Comparison of ENCODE assay signal across 15 cellular contexts in the genomic region with DNA sequence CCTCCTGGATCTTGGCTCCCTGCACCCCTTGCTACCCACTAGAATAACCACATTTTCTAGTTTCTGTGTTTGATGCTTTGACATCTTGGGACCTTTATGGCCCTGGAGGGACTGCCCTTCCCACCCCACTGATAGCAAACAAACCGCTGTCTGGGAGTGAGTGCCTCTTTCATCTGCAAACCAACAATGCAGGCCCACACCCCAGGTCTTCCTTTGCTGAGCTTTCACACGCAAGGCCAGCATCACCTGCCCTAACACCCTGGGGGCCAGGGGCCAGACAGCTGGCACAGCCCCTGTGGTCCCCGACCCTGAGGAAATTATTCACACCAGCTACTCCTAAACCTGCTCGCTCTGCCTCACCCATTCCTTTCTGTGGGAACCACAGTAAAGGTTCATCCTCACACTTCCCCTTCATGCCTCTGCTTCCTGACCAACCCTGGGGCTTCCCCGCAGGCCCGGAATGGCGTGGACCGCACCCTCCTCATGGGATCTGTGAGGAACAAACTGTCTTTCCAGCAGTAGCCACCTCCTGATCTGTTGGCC. TPM values are rescaled to one million over a fixed set of nuclear protein-coding genes. Genes with fewer than 3 reads are reported as not detected.
DNase-seq lines count a peak whose midpoint lies in the region; ATAC-seq, FAIRE-seq and TF ChIP-seq lines count a peak whose summit lies in the region.
"Had no signal": no experiment of that assay in that cellular context is flagged by ENCODE, and none has a peak within 500 bp of the region (broad histone marks: within the 10 kb centered on the region; RNA-seq: fewer than 3 reads in every experiment).

No MANE protein-coding gene starts in this region.

- no peaks in the 10 kb centered on the region for H3K9me3 ChIP-seq in HEK293 (ENCODE audit: control insufficient read depth, insufficient read depth, low read depth, low read length)
- H3K9me3 ChIP-seq in pancreas = no peaks in the 10 kb centered on the region
- H3K9me3 ChIP-seq in prostate gland = no peaks in the 10 kb centered on the region
- H3K9me3 ChIP-seq in Karpas-422 (ENCODE audit: low read length) = no peaks in the 10 kb centered on the region

- H4K20me1 ChIP-seq in Karpas-422 (ENCODE audit: insufficient read depth, low read depth, low read length) = no peaks in the 10 kb centered on the region; the same call in 1 of the 2 replicates

- peaks cover 8% of the 10 kb centered on the region for H3K27me3 Mint-ChIP-seq in endothelial cell (ENCODE audit: unreplicated experiment)

- H3K4me3 Mint-ChIP-seq in endothelial cell (ENCODE audit: unreplicated experiment) = peak overlapping the region; percentile 62

- H3K9me3 Mint-ChIP-seq in endothelial cell (ENCODE audit: unreplicated experiment) = no peaks in the 10 kb centered on the region

- WGBS in pancreas, 2 donors = 76 to 83% methylated on average over 8 of the region's 8 CpGs
- 90% methylated on average over 8 of the region's 8 CpGs for WGBS in prostate gland

- H3K9me2 ChIP-seq in Karpas-422 (replicated peaks; ENCODE audit: insufficient read depth, low read length) = no peaks in the 10 kb centered on the region

- no peak overlapping the region for H3K27ac Mint-ChIP-seq in endothelial cell (ENCODE audit: unreplicated experiment)

- peak in 3 of 4 donors; percentile 26 to 50 (median 45) for ATAC-seq in pancreas
- ATAC-seq in GM21390 (IDR thresholded peaks at IDR 0.05; ENCODE audit: unreplicated experiment) = no peak

- no peak overlapping the region for H3K4me2 ChIP-seq in Karpas-422 (ENCODE audit: low read depth, low read length, poor library complexity, severe bottlenecking)

- peaks cover 5% of the 10 kb centered on the region for H3K4me1 Mint-ChIP-seq in endothelial cell (ENCODE audit: unreplicated experiment)

- H3K27ac ChIP-seq in HEK293 (ENCODE audit: extremely low read depth, low read depth, low read length) (no peak overlapping the region), pancreas (no peak overlapping the region), prostate gland (no peak overlapping the region), Karpas-422 (ENCODE audit: low read length) (no peak overlapping the region)

- H3K36me3 ChIP-seq in HEK293 (ENCODE audit: control insufficient read depth in 2 of 2, insufficient read depth in 1 of 2, low read length in 2 of 2) (no peaks in the 10 kb centered on the region), pancreas (no peaks in the 10 kb centered on the region), prostate gland (no peaks in the 10 kb centered on the region), Karpas-422 (ENCODE audit: insufficient read depth, low read length) (no peaks in the 10 kb centered on the region)

- no peaks in the 10 kb centered on the region for H3K79me2 ChIP-seq in Karpas-422 (ENCODE audit: low read length)

- H3K9ac ChIP-seq in Karpas-422 (ENCODE audit: low read length) = no peak overlapping the region

- intact Hi-C loops in pancreas (cut with DNase I) (no loop called here), prostate gland (cut with DNase I) (loop anchor here (5.0 kb wide), 1 partner anchor 91 kb away; no protein-coding TSS in a partner anchor)

- CTCF ChIA-PET in HEK293 (lab: Yijun Ruan, JAX) = interaction anchor here (1.0 kb wide), 1 partner anchor 132 kb away, joined by 5 read pairs; a partner anchor contains a TSS

- no peak for TF ChIP-seq POLR2A in prostate gland (IDR thresholded peaks at IDR 0.05)

- no peaks in the 10 kb centered on the region for H3K36me3 Mint-ChIP-seq in endothelial cell (ENCODE audit: low read depth, unreplicated experiment)

- H3K4me3 ChIP-seq in GM12865 (ENCODE audit: low read depth, low read length) = no peak overlapping the region
- H3K4me3 ChIP-seq in HEK293 (ENCODE audit: low read depth, low read length) = no peak overlapping the region
- H3K4me3 ChIP-seq in pancreas = no peak overlapping the region
- H3K4me3 ChIP-seq in prostate gland = no peak overlapping the region
- no peak overlapping the region for H3K4me3 ChIP-seq in Karpas-422 (ENCODE audit: low read length)

- FAIRE-seq in pancreas (lab: Jason Lieb, UNC) = no peak

- TF ChIP-seq CTCF in GM12865 (IDR thresholded peaks at IDR 0.05; ENCODE audit: insufficient read depth, low read depth, low read length, missing control alignments) = no peak
- TF ChIP-seq CTCF in HEK293 (tag by site-specific recombination; IDR thresholded peaks at IDR 0.05) = no peak
- no peak for TF ChIP-seq CTCF in endothelial cell (IDR thresholded peaks at IDR 0.05; ENCODE audit: unreplicated experiment)
- TF ChIP-seq CTCF in pancreas (IDR thresholded peaks at IDR 0.05) = no peak
- no peak for TF ChIP-seq CTCF in prostate gland (IDR thresholded peaks at IDR 0.05)

- no peak overlapping the region for H2AFZ ChIP-seq in Karpas-422 (ENCODE audit: low read length)

- POLR2A ChIA-PET in HEK293 (lab: Yijun Ruan, JAX) = no interaction called here

- H3K27me3 ChIP-seq in pancreas (no peaks in the 10 kb centered on the region), prostate gland (replicated peaks; ENCODE audit: insufficient read depth) (no peaks in the 10 kb centered on the region), Karpas-422 (ENCODE audit: low read length) (no peaks in the 10 kb centered on the region)

- DNase-seq in GM12865 (ENCODE audit: low read depth) = peak; percentile 78
- DNase-seq in endothelial cell (ENCODE audit: low spot score) = no peak
- DNase-seq in pancreas = no peak
- DNase-seq in ureter (ENCODE audit: low spot score) = no peak
- no peak for DNase-seq in prostate gland (ENCODE audit: low spot score)
- DNase-seq in Karpas-422 = no peak
- DNase-seq: activated gamma-delta T cell; hippocampal formation; stimulated activated CD4-positive, alpha-beta T cell treated with anti-CD3 and anti-CD28 coated beads, Interleukin-4, amount 100 ng/mL, for 4 hours; stimulated activated naive CD8-positive, alpha-beta T cell treated with anti-CD3 and anti-CD28 coated beads, Interleukin-15, Interleukin-2, amounts not matched to agents 100 U/mL and 50 U/mL, for 24 hours; T-helper 2 cell had no signal

- H3K4me1 ChIP-seq in HEK293 (ENCODE audit: control insufficient read depth, insufficient read depth, low read length) (no peaks in the 10 kb centered on the region), pancreas (no peaks in the 10 kb centered on the region), prostate gland (replicated peaks) (no peaks in the 10 kb centered on the region), Karpas-422 (ENCODE audit: low read length) (peaks cover 21% of the 10 kb centered on the region)

TF ChIP-seq in HEK293, 187 proteins besides CTCF, POLR2A, EP300 and RAD21:
- TF ChIP-seq, protein P1, sequence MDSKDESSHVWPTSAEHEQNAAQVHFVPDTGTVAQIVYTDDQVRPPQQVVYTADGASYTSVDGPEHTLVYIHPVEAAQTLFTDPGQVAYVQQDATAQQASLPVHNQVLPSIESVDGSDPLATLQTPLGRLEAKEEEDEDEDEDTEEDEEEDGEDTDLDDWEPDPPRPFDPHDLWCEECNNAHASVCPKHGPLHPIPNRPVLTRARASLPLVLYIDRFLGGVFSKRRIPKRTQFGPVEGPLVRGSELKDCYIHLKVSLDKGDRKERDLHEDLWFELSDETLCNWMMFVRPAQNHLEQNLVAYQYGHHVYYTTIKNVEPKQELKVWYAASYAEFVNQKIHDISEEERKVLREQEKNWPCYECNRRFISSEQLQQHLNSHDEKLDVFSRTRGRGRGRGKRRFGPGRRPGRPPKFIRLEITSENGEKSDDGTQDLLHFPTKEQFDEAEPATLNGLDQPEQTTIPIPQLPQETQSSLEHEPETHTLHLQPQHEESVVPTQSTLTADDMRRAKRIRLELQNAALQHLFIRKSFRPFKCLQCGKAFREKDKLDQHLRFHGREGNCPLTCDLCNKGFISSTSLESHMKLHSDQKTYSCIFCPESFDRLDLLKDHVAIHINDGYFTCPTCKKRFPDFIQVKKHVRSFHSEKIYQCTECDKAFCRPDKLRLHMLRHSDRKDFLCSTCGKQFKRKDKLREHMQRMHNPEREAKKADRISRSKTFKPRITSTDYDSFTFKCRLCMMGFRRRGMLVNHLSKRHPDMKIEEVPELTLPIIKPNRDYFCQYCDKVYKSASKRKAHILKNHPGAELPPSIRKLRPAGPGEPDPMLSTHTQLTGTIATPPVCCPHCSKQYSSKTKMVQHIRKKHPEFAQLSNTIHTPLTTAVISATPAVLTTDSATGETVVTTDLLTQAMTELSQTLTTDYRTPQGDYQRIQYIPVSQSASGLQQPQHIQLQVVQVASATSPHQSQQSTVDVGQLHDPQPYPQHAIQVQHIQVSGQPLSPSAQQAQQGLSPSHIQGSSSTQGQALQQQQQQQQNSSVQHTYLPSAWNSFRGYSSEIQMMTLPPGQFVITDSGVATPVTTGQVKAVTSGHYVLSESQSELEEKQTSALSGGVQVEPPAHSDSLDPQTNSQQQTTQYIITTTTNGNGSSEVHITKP (tag by site-specific recombination; IDR thresholded peaks at IDR 0.05) = peak; percentile 72
- no peak for TF ChIP-seq ZNF19 (tag by site-specific recombination; IDR thresholded peaks at IDR 0.05; ENCODE audit: low read depth)

RNA-seq across cellular contexts. Expression of a gene that starts 15.4 kb away (rescaled TPM):
- not detected for total RNA-seq in endothelial cell (ENCODE audit: unreplicated experiment)
- total RNA-seq in pancreas = not detected
- not detected for polyA plus RNA-seq in pancreas
- not detected for total RNA-seq in ureter
- not detected for total RNA-seq in prostate gland
- not detected in 2 replicates for total RNA-seq in Karpas-422 (2014; rRNA removed; shearing (Covaris generic); ENCODE audit: low replicate concordance)
- total RNA-seq: pulmonary artery endothelial cell had no signal
- polyA plus RNA-seq: BJ had no signal

RNA-seq across cellular contexts. Expression of a gene that starts 58.6 kb away (rescaled TPM):
- total RNA-seq in endothelial cell (ENCODE audit: unreplicated experiment) (not detected), pancreas (1 to 10 TPM in 3 of 6 donors, under 1 TPM in 3; 0.14 to 4.4 (median 0.91) TPM), ureter (1.1 TPM), prostate gland (10 to 100 TPM; 25.4 to 55.0 TPM)
- under 1 TPM; 0.16 to 0.19 TPM for polyA plus RNA-seq in pancreas
- 0.07 and 0.22 TPM in 2 replicates for total RNA-seq in Karpas-422 (2014; rRNA removed; shearing (Covaris generic); ENCODE audit: low replicate concordance)
- total RNA-seq: pulmonary artery endothelial cell had no signal

Comparison
In these comparisons a context has a peak if more than half of its experiments do, and no peak if none do; other contexts are left out.
1. RNA of a gene that starts 58.6 kb away (total RNA-seq): 25.4 to 55.0 TPM in prostate gland; 1.1 TPM in ureter (single experiment), 0.14 to 4.4 TPM in pancreas, 0.07 to 0.22 TPM in Karpas-422 and not detected in endothelial cell (single experiment); every median in the first group is over 4 times any median in the second.